In genomic region chr4:121726642-121727268, GRCh38 we compare ENCODE assay signal across 8 cellular contexts. TPM values are rescaled to one million over a fixed set of nuclear protein-coding genes. Genes with fewer than 3 reads are reported as not detected.
A peak's percentile ranks its signal among the peaks of the same experiment; 100 is the strongest.
DNase-seq lines count a peak whose midpoint lies in the region; ATAC-seq and TF ChIP-seq lines count a peak whose summit lies in the region.

No MANE protein-coding gene starts in this region.

- BruUV-seq in MCF 10A (replicated peaks; lab: Mats Ljungman, UMichigan), result no TSS peak

- intact Hi-C loops in MCF 10A (cut with micrococcal nuclease), result loop anchor here (1.0 kb wide), 1 partner anchor 29 kb away; no protein-coding TSS in a partner anchor
- intact Hi-C loops in left colon (cut with DNase I, micrococcal nuclease), result no loop called here

- H3K27me3 Mint-ChIP-seq in MCF 10A (ENCODE audit: insufficient read depth, unreplicated experiment), result no peaks in the 10 kb centered on the region

- POLR2A ChIA-PET in MCF 10A (lab: Yijun Ruan, JAX), result interaction anchor here (1.0 to 2.7 kb wide), 3 partner anchors 15 to 30 kb away, joined by 4 to 12 read pairs (median 5); partner anchors contain the start of gene ANXA5

- H3K4me1 Mint-ChIP-seq in MCF 10A (ENCODE audit: insufficient read depth, unreplicated experiment), result peaks cover 7% of the 10 kb centered on the region

- H3K4me1 ChIP-seq in tibial nerve, result peaks cover 0 to 7% (median 0%) of the 10 kb centered on the region in 4 donors

- H3K9me3 Mint-ChIP-seq in MCF 10A (ENCODE audit: unreplicated experiment), result no peaks in the 10 kb centered on the region

- H3K27ac ChIP-seq in tibial nerve, result no peak overlapping the region

- TF ChIP-seq POLR2A in tibial nerve (IDR thresholded peaks at IDR 0.05), result no peak

- ATAC-seq in GM19324 (IDR thresholded peaks at IDR 0.05; ENCODE audit: low FRiP score, unreplicated experiment) (peak; percentile 97), HG03139 (IDR thresholded peaks at IDR 0.05; ENCODE audit: unreplicated experiment) (peak; percentile 95), left colon (peak; percentile 69)

- H3K36me3 ChIP-seq in tibial nerve, result no peaks in the 10 kb centered on the region

- TF ChIP-seq EP300 in tibial nerve (IDR thresholded peaks at IDR 0.05), result no peak

- WGBS in tibial nerve, 2 donors, result 36 to 42% methylated on average over 3 of the region's 3 CpGs

- H3K36me3 Mint-ChIP-seq in MCF 10A (ENCODE audit: insufficient read depth, unreplicated experiment), result no peaks in the 10 kb centered on the region

- DNase-seq in NCI-H2171 treated with DMSO at 0.1 percent for 48 hours (lab: John Stamatoyannopoulos, UW), result peak; percentile 8
- DNase-seq in NCI-H2171 (lab: John Stamatoyannopoulos, UW), result no peak
- peak; percentile 53 for DNase-seq in NOMO-1 treated with DMSO at 0.1 percent for 48 hours (lab: John Stamatoyannopoulos, UW; ENCODE audit: unreplicated experiment)
- DNase-seq in MCF 10A (ENCODE audit: unreplicated experiment), result peak; percentile 74
- no peak for DNase-seq in left colon
- peak in 1 of 2 donors; percentile 28 for DNase-seq in tibial nerve (ENCODE audit: low spot score in 2 of 2)

- TF ChIP-seq CTCF in MCF 10A (IDR thresholded peaks at IDR 0.05; ENCODE audit: unreplicated experiment) (peak; percentile 64), tibial nerve (IDR thresholded peaks at IDR 0.05) (peak; percentile 67 to 72 (median 70))

- CTCF ChIA-PET in MCF 10A (lab: Yijun Ruan, JAX), result interaction anchor here (0.5 to 3.6 kb wide), 9 partner anchors 10 to 267 kb away, joined by 3 to 19 read pairs (median 5); partner anchors contain the start of gene ANXA5

- H3K4me3 ChIP-seq in tibial nerve, result no peak overlapping the region

- peak overlapping the region; percentile 67 for H3K27ac Mint-ChIP-seq in MCF 10A (ENCODE audit: low read depth, unreplicated experiment)

- no peak overlapping the region for H3K4me3 Mint-ChIP-seq in MCF 10A (ENCODE audit: unreplicated experiment)

- no peaks in the 10 kb centered on the region for H3K9me3 ChIP-seq in tibial nerve

- H3K27me3 ChIP-seq in tibial nerve, result no peaks in the 10 kb centered on the region

RNA-seq across cellular contexts. Expression of gene ANXA5, which starts 30.0 kb away (rescaled TPM):
- total RNA-seq in MCF 10A (2022) (476 and 566 TPM in 2 replicates), left colon (10 to 100 TPM; 61.3 to 84.7 TPM), tibial nerve (100 to 1,000 TPM; 137 to 276 (median 267) TPM)

RNA-seq across cellular contexts. Expression of gene SMIM43, which starts 38.2 kb away (rescaled TPM):
- total RNA-seq in MCF 10A (2022), result not detected in 2 replicates
- under 1 TPM in 1 of 2 donors, not detected in 1; 0.17 TPM for total RNA-seq in left colon
- 1 to 10 TPM; 2.2 to 5.7 (median 4.6) TPM for total RNA-seq in tibial nerve

Comparison
In these comparisons a context has a peak if more than half of its experiments do, and no peak if none do; other contexts are left out.
1. DNase-seq: peak in NCI-H2171 treated with DMSO at 0.1 percent for 48 hours (single experiment), NOMO-1 treated with DMSO at 0.1 percent for 48 hours (single experiment) and MCF 10A (single experiment); none in NCI-H2171 (single experiment) and left colon (0 of 2).
2. Peak in every context shown above with its lines, with median percentiles within 50 percentile points of each other: ATAC-seq.